8 cellular contexts compared by ENCODE assay signal in genomic region chr19:47713046-47714021, GRCh38. TPM values are rescaled to one million over a fixed set of nuclear protein-coding genes. Genes with fewer than 3 reads are reported as not detected.
DNase-seq lines count a peak whose midpoint lies in the region; ATAC-seq, FAIRE-seq and TF ChIP-seq lines count a peak whose summit lies in the region.

Gene EHD2, plus strand, starts transcription at chr19:47713422. Its CDS starts 3,191 bp downstream, at chr19:47716613.

- CTCF ChIA-PET in PC-9 (lab: Charles Lee): interaction anchor here (0.5 to 1.0 kb wide), 9 partner anchors 27 to 1598 kb away, joined by 3 to 26 read pairs (median 4); partner anchors contain the start of genes DHX34 and NOP53

- peak within 1 kb of the TSS; percentile 44 for H3K4me3 Mint-ChIP-seq in activated naive CD8-positive, alpha-beta T cell treated with anti-CD3 and anti-CD28 coated beads for 36 hours

- H3K27ac Mint-ChIP-seq in activated naive CD8-positive, alpha-beta T cell treated with anti-CD3 and anti-CD28 coated beads for 36 hours: no peak within 1 kb of the TSS

- peaks cover 12% of the 10 kb centered on the region; the same call in 1 of the 2 replicates for H3F3A ChIP-seq in PC-9 (ENCODE audit: insufficient read depth, low read depth)

- peaks cover 4% of the 10 kb centered on the region for H3K4me1 Mint-ChIP-seq in activated naive CD8-positive, alpha-beta T cell treated with anti-CD3 and anti-CD28 coated beads for 36 hours

- H3K27ac ChIP-seq in PC-9 (no peak within 1 kb of the TSS), parathyroid adenoma (no peak within 1 kb of the TSS), vagina (peak within 1 kb of the TSS; percentile 97)

- DNase-seq in GM12891 (ENCODE audit: insufficient read length, low spot score): peak; percentile 62
- DNase-seq in PC-9: peak in 1 of 2 experiments; percentile 73
- peak; percentile 58 for DNase-seq in activated naive CD8-positive, alpha-beta T cell treated with anti-CD3 and anti-CD28 coated beads for 36 hours
- DNase-seq in Right ventricle myocardium superior: peak; percentile 84
- DNase-seq in vagina (ENCODE audit: extremely low spot score in 2 of 2): no peak

- H3K79me2 ChIP-seq in PC-9 (ENCODE audit: low read depth): no peaks in the 10 kb centered on the region
- no peaks in the 10 kb centered on the region for H3K79me2 ChIP-seq in parathyroid adenoma

- TF ChIP-seq CTCF in PC-9 (conservative IDR thresholded peaks at IDR 0.05) (peak; percentile 94), parathyroid adenoma (IDR thresholded peaks at IDR 0.05) (peak; percentile 84), vagina (IDR thresholded peaks at IDR 0.05) (peak; percentile 96 to 97 (median 97))

- H3K9me3 ChIP-seq in PC-9 (ENCODE audit: insufficient read depth, low read depth) (no peaks in the 10 kb centered on the region), parathyroid adenoma (ENCODE audit: control insufficient read depth, low read length) (no peaks in the 10 kb centered on the region), vagina (no peaks in the 10 kb centered on the region)

- no peaks in the 10 kb centered on the region for H4K20me1 ChIP-seq in PC-9 (ENCODE audit: insufficient read depth)

- intact Hi-C loops in PC-9 (cut with micrococcal nuclease; ENCODE audit: unreplicated experiment) (loop anchor here (1.0 kb wide), 3 partner anchors 16 to 150 kb away; no protein-coding TSS in a partner anchor), Right ventricle myocardium superior (cut with DNase I) (no loop called here), vagina (cut with DNase I) (loop anchor here (1.0 to 10.0 kb wide), 2 partner anchors 30 to 71 kb away; no protein-coding TSS in a partner anchor)

- 0 out of 2 replicates have a peak, but pooled peaks cover 5% of the 10 kb centered on the region for H3K4me1 ChIP-seq in PC-9 (replicated peaks; ENCODE audit: insufficient read depth)
- no peaks in the 10 kb centered on the region for H3K4me1 ChIP-seq in parathyroid adenoma
- H3K4me1 ChIP-seq in vagina: peaks cover 44% of the 10 kb centered on the region

- H3K27me3 ChIP-seq in PC-9 (ENCODE audit: insufficient read depth, low read depth) (no peaks in the 10 kb centered on the region), parathyroid adenoma (ENCODE audit: control insufficient read depth, insufficient read depth, low read length) (no peaks in the 10 kb centered on the region), vagina (no peaks in the 10 kb centered on the region)

- H3K9ac ChIP-seq in parathyroid adenoma: no peak within 1 kb of the TSS

- FAIRE-seq in GM12891 (lab: Jason Lieb, UNC): no peak

- peaks cover 5% of the 10 kb centered on the region for H3K36me3 Mint-ChIP-seq in activated naive CD8-positive, alpha-beta T cell treated with anti-CD3 and anti-CD28 coated beads for 36 hours

- BruUV-seq in PC-9 (replicated peaks; lab: Mats Ljungman, UMichigan): no TSS peak

- peaks cover 56% of the 10 kb centered on the region for H3K27me3 Mint-ChIP-seq in activated naive CD8-positive, alpha-beta T cell treated with anti-CD3 and anti-CD28 coated beads for 36 hours

- TF ChIP-seq POLR2A in GM12891 (IDR thresholded peaks at IDR 0.05; ENCODE audit: low read depth, low read length) (no peak), vagina (IDR thresholded peaks at IDR 0.05) (peak in 1 of 2 donors; percentile 93)

- no peak within 1 kb of the TSS for H3K4me3 ChIP-seq in PC-9
- H3K4me3 ChIP-seq in parathyroid adenoma (ENCODE audit: low read depth, low read length): no peak within 1 kb of the TSS
- H3K4me3 ChIP-seq in vagina: peak within 1 kb of the TSS; percentile 71 to 81

- no peaks in the 10 kb centered on the region for H3K36me3 ChIP-seq in PC-9 (ENCODE audit: low read depth)
- H3K36me3 ChIP-seq in parathyroid adenoma (ENCODE audit: control insufficient read depth, insufficient read depth, low read length): no peaks in the 10 kb centered on the region
- H3K36me3 ChIP-seq in vagina: peaks cover 0 to 13% of the 10 kb centered on the region in 2 donors

- H3K4me2 ChIP-seq in PC-9 (0 out of 2 replicates have a peak within 1 kb of the TSS, but pooled peaks have one; percentile 15), parathyroid adenoma (ENCODE audit: low read length) (peak within 1 kb of the TSS; percentile 22)

- H2AFZ ChIP-seq in PC-9: no peak within 1 kb of the TSS
- H2AFZ ChIP-seq in parathyroid adenoma: peak within 1 kb of the TSS; percentile 74

- peak; percentile 95 for ATAC-seq in Right ventricle myocardium superior (ENCODE audit: poor library complexity)
- no peak for ATAC-seq in GM21737 (IDR thresholded peaks at IDR 0.05; ENCODE audit: unreplicated experiment)
- ATAC-seq in HG03460 (IDR thresholded peaks at IDR 0.05; ENCODE audit: unreplicated experiment): no peak

- H3K9me2 ChIP-seq in PC-9 (ENCODE audit: insufficient read depth): no peaks in the 10 kb centered on the region

- peaks cover 11% of the 10 kb centered on the region for H3K9me3 Mint-ChIP-seq in activated naive CD8-positive, alpha-beta T cell treated with anti-CD3 and anti-CD28 coated beads for 36 hours

- POLR2A ChIA-PET in PC-9 (lab: Charles Lee; ENCODE audit: unreplicated experiment): interaction anchor here (0.5 kb wide), 1 partner anchor 97 kb away, joined by 5 read pairs; no protein-coding TSS in a partner anchor

TF ChIP-seq in GM12891, 5 proteins besides CTCF, POLR2A, EP300 and RAD21:
- TF ChIP-seq TAF1 (IDR thresholded peaks at IDR 0.05; ENCODE audit: low read depth, low read length) (no peak), POLR2AphosphoS5 (IDR thresholded peaks at IDR 0.05; ENCODE audit: low read depth, low read length) (no peak), POU2F2 (IDR thresholded peaks at IDR 0.05; ENCODE audit: low read depth, low read length) (no peak), PAX5 (IDR thresholded peaks at IDR 0.05; ENCODE audit: insufficient read depth, low read length, severe bottlenecking) (no peak), SPI1 (IDR thresholded peaks at IDR 0.05; ENCODE audit: low read depth, low read length) (no peak)

RNA-seq across cellular contexts. Expression of gene EHD2, which starts in this region (rescaled TPM):
- 0.06 TPM for polyA plus RNA-seq in GM12891 (2012; ENCODE audit: low read depth, missing spikeins)
- 25.6 and 36.6 TPM in 2 replicates for total RNA-seq in PC-9 (2021)
- under 1 TPM; 0.44 to 0.68 TPM for total RNA-seq in activated naive CD8-positive, alpha-beta T cell treated with anti-CD3 and anti-CD28 coated beads for 36 hours
- total RNA-seq in Right ventricle myocardium superior: 45.2 TPM
- total RNA-seq in vagina: 125 TPM

Comparison
In these comparisons a context has a peak if more than half of its experiments do, and no peak if none do; other contexts are left out.
1. RNA of gene EHD2 (total RNA-seq): 125 TPM in vagina (single experiment), 45.2 TPM in Right ventricle myocardium superior (single experiment) and 25.6 to 36.6 TPM in PC-9; 0.44 to 0.68 TPM in activated naive CD8-positive, alpha-beta T cell treated with anti-CD3 and anti-CD28 coated beads for 36 hours; every median in the first group is over 10 times any median in the second.
2. Peak in DNase-seq in activated naive CD8-positive, alpha-beta T cell treated with anti-CD3 and anti-CD28 coated beads for 36 hours; RNA of the gene not detected or under 1 TPM.
3. DNase-seq: peak in GM12891 (single experiment) and Right ventricle myocardium superior (single experiment); none in vagina (0 of 2).
4. H3K4me3 ChIP-seq: peak in vagina (2 of 2); none in PC-9 (single experiment) and parathyroid adenoma (single experiment).
5. Peak in every context shown above with its lines, with median percentiles within 50 percentile points of each other: CTCF ChIP-seq.